Comparison of ENCODE assay signal across 23 cellular contexts in genomic region chr10:15640536-15641085, GRCh38.
DNase-seq lines count a peak whose midpoint lies in the region; ATAC-seq, FAIRE-seq and TF ChIP-seq lines count a peak whose summit lies in the region.
"Had no signal": no experiment of that assay in that cellular context is flagged by ENCODE, and none has a peak within 500 bp of the region (broad histone marks: within the 10 kb centered on the region; RNA-seq: fewer than 3 reads in every experiment).

No MANE protein-coding gene starts in this region.

- peaks cover 0 to 4% (median 0%) of the 10 kb centered on the region in 4 experiments; a peak in 1 of 7 replicates for H3K4me1 ChIP-seq in H1 (replicated peaks in 1 of 4; ENCODE audit: control insufficient read depth in 3 of 4, insufficient read depth in 4 of 4, low read length in 3 of 4)
- H3K4me1 ChIP-seq in osteoblast (ENCODE audit: insufficient read depth, low read length), result no peaks in the 10 kb centered on the region
- H3K4me1 ChIP-seq in GM23248 (ENCODE audit: insufficient read depth), result no peaks in the 10 kb centered on the region
- H3K4me1 ChIP-seq: BLaER1 had no signal

- TF ChIP-seq CTCF in H1 (IDR thresholded peaks at IDR 0.05; ENCODE audit: control extremely low read depth in 1 of 3, insufficient read depth in 1 of 3, low read depth in 1 of 3, low read length in 3 of 3) (no peak), osteoblast (IDR thresholded peaks at IDR 0.05; ENCODE audit: extremely low read depth, low read depth, low read length) (no peak)

- H3K4me3 Mint-ChIP-seq in stimulated activated memory B cell treated with anti-CD40 and anti-IgM and Interleukin-4, amounts not matched to agents 10 μg/mL and 1 μg/mL and 100 μg/mL, for 72 hours, result no peak overlapping the region
- H3K4me3 Mint-ChIP-seq: B cell; CD4-positive, CD25-positive, alpha-beta regulatory T cell; CD8-positive, alpha-beta T cell; H9 had no signal

- H2BK5ac ChIP-seq in H1 (ENCODE audit: low read depth, low read length), result no peak overlapping the region

- H3K4ac ChIP-seq in H1 (replicated peaks; ENCODE audit: insufficient read length, low read depth, low read length), result no peak overlapping the region

- no peaks in the 10 kb centered on the region for H3K23me2 ChIP-seq in H1 (ENCODE audit: low read depth, low read length)

- no peak overlapping the region for H3K4me3 ChIP-seq in H1 (ENCODE audit: extremely low read depth in 1 of 4, insufficient read depth in 2 of 4, low read depth in 3 of 4, low read length in 4 of 4)
- no peak overlapping the region for H3K4me3 ChIP-seq in osteoblast (ENCODE audit: insufficient read depth, low read length)
- no peak overlapping the region for H3K4me3 ChIP-seq in GM23248
- H3K4me3 ChIP-seq: BLaER1 had no signal

- no peak overlapping the region for H2BK120ac ChIP-seq in H1 (replicated peaks; ENCODE audit: low read depth, low read length)

- TF ChIP-seq RAD21 in H1 (IDR thresholded peaks at IDR 0.05 in 1 of 2, conservative IDR thresholded peaks at IDR 0.05 in 1 of 2; ENCODE audit: low read depth in 2 of 2, low read length in 2 of 2), result no peak

- no peak for ATAC-seq in GM18519 (IDR thresholded peaks at IDR 0.05; ENCODE audit: low FRiP score, unreplicated experiment)
- no peak for ATAC-seq in stimulated activated memory B cell treated with anti-CD40 and anti-IgM and Interleukin-4, amounts not matched to agents 10 μg/mL and 1 μg/mL and 100 μg/mL, for 72 hours
- ATAC-seq: CD8-positive, alpha-beta T cell; HCT116 had no signal

- TF ChIP-seq EP300 in H1 (IDR thresholded peaks at IDR 0.05; ENCODE audit: borderline replicate concordance in 1 of 2, low read depth in 2 of 2, low read length in 2 of 2), result no peak

- no peak overlapping the region for H2AK5ac ChIP-seq in H1 (ENCODE audit: low read depth, low read length)

- H3K9me3 Mint-ChIP-seq in stimulated activated memory B cell treated with anti-CD40 and anti-IgM and Interleukin-4, amounts not matched to agents 10 μg/mL and 1 μg/mL and 100 μg/mL, for 72 hours, result no peaks in the 10 kb centered on the region
- H3K9me3 Mint-ChIP-seq: CD4-positive, CD25-positive, alpha-beta regulatory T cell; CD8-positive, alpha-beta T cell; H9 had no signal

- H3K79me2 ChIP-seq in H1 (ENCODE audit: control insufficient read depth in 1 of 2, insufficient read depth in 2 of 2, low read length in 2 of 2) (no peaks in the 10 kb centered on the region), osteoblast (ENCODE audit: insufficient read depth, low read length) (no peaks in the 10 kb centered on the region), GM23248 (ENCODE audit: insufficient read depth) (no peaks in the 10 kb centered on the region)

- no peak overlapping the region for H3K18ac ChIP-seq in H1 (ENCODE audit: extremely low read depth, low read length)

- no peaks in the 10 kb centered on the region for H3K27me3 Mint-ChIP-seq in stimulated activated memory B cell treated with anti-CD40 and anti-IgM and Interleukin-4, amounts not matched to agents 10 μg/mL and 1 μg/mL and 100 μg/mL, for 72 hours
- H3K27me3 Mint-ChIP-seq: CD4-positive, CD25-positive, alpha-beta regulatory T cell had no signal

- H3K9ac ChIP-seq in H1 (replicated peaks in 1 of 4; ENCODE audit: extremely low read depth in 1 of 4, low read depth in 3 of 4, low read length in 3 of 4), result no peak overlapping the region
- no peak overlapping the region for H3K9ac ChIP-seq in GM23248
- H3K9ac ChIP-seq: BLaER1 had no signal

- CTCF ChIA-PET in H1 (lab: Charles Lee; ENCODE audit: partially characterized antibody), result interaction anchor here (1.0 to 1.9 kb wide), 2 partner anchors 55 to 207 kb away, joined by 4 to 5 read pairs; no protein-coding TSS in a partner anchor

- H4K91ac ChIP-seq in H1 (replicated peaks; ENCODE audit: insufficient read length, low read length), result no peak overlapping the region

- H3F3A ChIP-seq in GM23248 (ENCODE audit: insufficient read depth), result no peaks in the 10 kb centered on the region

- H3K9me3 ChIP-seq in H1 (ENCODE audit: insufficient read depth in 2 of 2, low read depth in 1 of 2, low read length in 1 of 2), result no peaks in the 10 kb centered on the region
- no peaks in the 10 kb centered on the region for H3K9me3 ChIP-seq in osteoblast (ENCODE audit: low read depth, low read length)
- H3K9me3 ChIP-seq in GM23248 (ENCODE audit: low read depth), result no peaks in the 10 kb centered on the region
- H3K9me3 ChIP-seq: BLaER1 had no signal

- no peak overlapping the region for H3K56ac ChIP-seq in H1 (replicated peaks; ENCODE audit: insufficient read length, low read depth, low read length)

- DNase-seq in ELF-1 (ENCODE audit: low read depth, low spot score), result peak; percentile 78
- DNase-seq in RPMI7951 (ENCODE audit: low read depth), result peak; percentile 29
- no peak for DNase-seq in H1 (ENCODE audit: low read depth in 1 of 2, low spot score in 2 of 2)
- peak; percentile 51 for DNase-seq in osteoblast (ENCODE audit: insufficient read length, low spot score, missing footprints)
- no peak for DNase-seq in COLO668 (lab: John Stamatoyannopoulos, UW; ENCODE audit: unreplicated experiment)
- DNase-seq in GM23248, result no peak
- DNase-seq: CD4-positive, CD25-positive, alpha-beta regulatory T cell; CD8-positive, alpha-beta T cell; DMS 273 treated with DMSO at 0.1 percent for 48 hours; DMS79; EL; GF-D8; H9 had no signal

- no peaks in the 10 kb centered on the region for H3K36me3 Mint-ChIP-seq in stimulated activated memory B cell treated with anti-CD40 and anti-IgM and Interleukin-4, amounts not matched to agents 10 μg/mL and 1 μg/mL and 100 μg/mL, for 72 hours
- H3K36me3 Mint-ChIP-seq: CD4-positive, CD25-positive, alpha-beta regulatory T cell; CD8-positive, alpha-beta T cell had no signal

- H3K4me1 Mint-ChIP-seq in stimulated activated memory B cell treated with anti-CD40 and anti-IgM and Interleukin-4, amounts not matched to agents 10 μg/mL and 1 μg/mL and 100 μg/mL, for 72 hours, result no peaks in the 10 kb centered on the region
- H3K4me1 Mint-ChIP-seq: B cell; CD4-positive, CD25-positive, alpha-beta regulatory T cell had no signal

- no peak for TF ChIP-seq POLR2A in H1 (IDR thresholded peaks at IDR 0.05; ENCODE audit: control extremely low read depth in 1 of 2, low read depth in 2 of 2, low read length in 2 of 2)

- H3K79me1 ChIP-seq in H1 (ENCODE audit: low read depth, low read length), result no peaks in the 10 kb centered on the region

- no peak overlapping the region for H2BK15ac ChIP-seq in H1 (ENCODE audit: low read length)

- H4K8ac ChIP-seq in H1 (ENCODE audit: extremely low read depth, insufficient read depth, low read length), result no peak overlapping the region

- H3K27ac ChIP-seq in H1 (ENCODE audit: low read depth, low read length) (no peak overlapping the region), osteoblast (ENCODE audit: low read depth, low read length) (no peak overlapping the region), GM23248 (no peak overlapping the region)
- H3K27ac ChIP-seq: 22Rv1, BLaER1, C4-2B had no signal

- 83% methylated on average over 5 of the region's 5 CpGs; no CpG with 5 or more reads in 1 of the 2 experiments for WGBS in H1 (ENCODE audit: extremely low coverage in 1 of 2, insufficient coverage in 1 of 2, insufficient read length in 1 of 2, insufficient replicate concordance in 2 of 2, low coverage in 1 of 2, low lambda C conversion rate in 2 of 2, missing lambda C conversion rate in 1 of 2), 2 experiments
- WGBS in GM23248 (ENCODE audit: low coverage in 1 of 2, low lambda C conversion rate in 2 of 2, missing lambda C conversion rate in 2 of 2), 2 experiments, result 85 to 89% methylated on average over 5 of the region's 5 CpGs

- H4K5ac ChIP-seq in H1 (ENCODE audit: insufficient read length, low read depth, low read length), result no peak overlapping the region

- 0 out of 2 replicates have a peak overlapping the region, but pooled peaks have one; percentile 90 for H2AFZ ChIP-seq in H1 (ENCODE audit: low read length)
- no peak overlapping the region for H2AFZ ChIP-seq in osteoblast (ENCODE audit: low read length)
- H2AFZ ChIP-seq in GM23248, result no peak overlapping the region

- no peaks in the 10 kb centered on the region for H3K27me3 ChIP-seq in H1 (replicated peaks in 1 of 4; ENCODE audit: control insufficient read depth in 3 of 4, extremely low read depth in 1 of 4, insufficient read depth in 3 of 4, low read length in 3 of 4)
- H3K27me3 ChIP-seq in osteoblast (ENCODE audit: insufficient read depth, low read length), result no peaks in the 10 kb centered on the region
- no peaks in the 10 kb centered on the region for H3K27me3 ChIP-seq in GM23248 (replicated peaks; ENCODE audit: insufficient read depth)
- H3K27me3 ChIP-seq: BLaER1 had no signal

- no peak overlapping the region for H2BK20ac ChIP-seq in H1 (ENCODE audit: low read length)

- H4K20me1 ChIP-seq in H1 (replicated peaks in 1 of 2; ENCODE audit: control insufficient read depth in 1 of 2, insufficient read depth in 2 of 2, low read length in 2 of 2) (no peaks in the 10 kb centered on the region), osteoblast (ENCODE audit: insufficient read depth, low read length) (no peaks in the 10 kb centered on the region), GM23248 (ENCODE audit: insufficient read depth) (no peaks in the 10 kb centered on the region)
- H4K20me1 ChIP-seq: BLaER1 had no signal

- H3K36me3 ChIP-seq in H1 (ENCODE audit: control insufficient read depth in 2 of 4, insufficient read depth in 4 of 4, low read length in 3 of 4), result no peaks in the 10 kb centered on the region
- no peaks in the 10 kb centered on the region for H3K36me3 ChIP-seq in osteoblast (ENCODE audit: insufficient read depth, low read length)
- H3K36me3 ChIP-seq in GM23248 (ENCODE audit: low read depth), result no peaks in the 10 kb centered on the region

- in situ Hi-C loops in GM23248 (cut with MboI), result no loop called here

- no peak overlapping the region for H3K4me2 ChIP-seq in H1 (ENCODE audit: insufficient read depth in 1 of 2, low read depth in 2 of 2, low read length in 2 of 2)
- H3K4me2 ChIP-seq in osteoblast (ENCODE audit: insufficient read depth, low read length), result no peak overlapping the region
- H3K4me2 ChIP-seq in GM23248 (ENCODE audit: unreplicated experiment), result no peak overlapping the region
- H3K4me2 ChIP-seq: BLaER1 had no signal

- no peak overlapping the region for H3K27ac Mint-ChIP-seq in stimulated activated memory B cell treated with anti-CD40 and anti-IgM and Interleukin-4, amounts not matched to agents 10 μg/mL and 1 μg/mL and 100 μg/mL, for 72 hours
- H3K27ac Mint-ChIP-seq: B cell; CD4-positive, CD25-positive, alpha-beta regulatory T cell; CD8-positive, alpha-beta T cell; H9 had no signal

- FAIRE-seq in H1 (lab: Jason Lieb, UNC), result no peak
- FAIRE-seq: A204.1, D721Med, GM12892 had no signal

- H2BK12ac ChIP-seq in H1 (ENCODE audit: low read depth, low read length), result no peak overlapping the region

- H3K23ac ChIP-seq in H1 (ENCODE audit: insufficient read length), result no peak overlapping the region

- H3K9me2 ChIP-seq in GM23248 (ENCODE audit: insufficient read depth), result no peaks in the 10 kb centered on the region

- POLR2A ChIA-PET in H1 (lab: Charles Lee; ENCODE audit: partially characterized antibody), result no interaction called here

- no peak overlapping the region for H3K14ac ChIP-seq in H1 (ENCODE audit: insufficient read length)

TF ChIP-seq in H1, 55 proteins besides CTCF, POLR2A, EP300 and RAD21 (continues in another document):
- TF ChIP-seq RXRA (IDR thresholded peaks at IDR 0.05; ENCODE audit: insufficient read depth, low read depth, low read length), result no peak
- TF ChIP-seq CREB1 (IDR thresholded peaks at IDR 0.05), result no peak
- no peak for TF ChIP-seq PHF8 (conservative IDR thresholded peaks at IDR 0.05; ENCODE audit: low read depth, low read length)
- no peak for TF ChIP-seq SIX5 (IDR thresholded peaks at IDR 0.05; ENCODE audit: low read depth, low read length)

Comparison
In these comparisons a context has a peak if more than half of its experiments do, and no peak if none do; other contexts are left out.
1. DNase-seq: peak in ELF-1 (single experiment), RPMI7951 (single experiment) and osteoblast (single experiment); none in H1 (0 of 2), COLO668 (single experiment) and GM23248 (single experiment).